16 cellular contexts compared by ENCODE assay signal in the genomic region with DNA sequence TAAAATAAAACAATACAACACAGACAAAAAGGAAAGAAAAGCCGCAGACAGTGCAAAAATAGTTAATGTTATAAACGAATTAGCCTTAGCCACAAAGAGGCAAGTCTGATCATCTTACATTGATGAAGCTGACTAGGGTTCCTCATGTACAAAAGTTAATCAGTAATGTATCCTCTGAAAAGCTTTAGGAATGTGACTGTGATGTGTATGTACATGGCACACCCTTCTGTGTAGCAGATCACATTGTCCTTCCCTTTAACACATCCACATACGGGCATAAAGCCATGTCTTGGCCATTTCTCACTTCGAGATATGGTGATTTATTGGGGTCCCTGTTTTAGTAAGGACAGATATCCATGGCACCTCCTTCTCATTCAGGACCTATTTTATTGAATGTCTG.
DNase-seq lines count a peak whose midpoint lies in the region; ATAC-seq and TF ChIP-seq lines count a peak whose summit lies in the region.
"Had no signal": no experiment of that assay in that cellular context is flagged by ENCODE, and none has a peak within 500 bp of the region (broad histone marks: within the 10 kb centered on the region; RNA-seq: fewer than 3 reads in every experiment).

No MANE protein-coding gene starts in this region.

- no peaks in the 10 kb centered on the region for H3K9me2 ChIP-seq in hepatocyte (replicated peaks; ENCODE audit: insufficient read depth)

- H3K27ac ChIP-seq in HEK293 (ENCODE audit: extremely low read depth, low read depth, low read length), result no peak overlapping the region
- H3K27ac ChIP-seq in hepatocyte, result peak overlapping the region; percentile 7
- no peak overlapping the region for H3K27ac ChIP-seq in uterus
- H3K27ac ChIP-seq: 22Rv1; A549; BLaER1 treated with 17β-estradiol and CSF1 and Interleukin-3, amounts not matched to agents 10 nM and 100 nM had no signal

- H2AFZ ChIP-seq in hepatocyte, result no peak overlapping the region
- H2AFZ ChIP-seq: GM23338 had no signal

- H3K4me2 ChIP-seq in hepatocyte, result no peak overlapping the region
- H3K4me2 ChIP-seq: A549, GM23338 had no signal

- H3K79me2 ChIP-seq in hepatocyte, result no peaks in the 10 kb centered on the region

- peak; percentile 66 for ATAC-seq in mucosa of descending colon
- no peak for ATAC-seq in HG03457 (IDR thresholded peaks at IDR 0.05; ENCODE audit: unreplicated experiment)
- no peak for ATAC-seq in GM21381 (IDR thresholded peaks at IDR 0.05; ENCODE audit: unreplicated experiment)
- ATAC-seq: A549; CD8-positive, alpha-beta T cell; GM23338 had no signal

- POLR2A ChIA-PET in HEK293 (lab: Yijun Ruan, JAX), result no interaction called here

- H4K20me1 ChIP-seq in hepatocyte (ENCODE audit: insufficient read depth, poor library complexity, severe bottlenecking), result no peaks in the 10 kb centered on the region
- H4K20me1 ChIP-seq: BLaER1 treated with 17β-estradiol and CSF1 and Interleukin-3, amounts not matched to agents 10 nM and 100 nM had no signal

- intact Hi-C loops in mucosa of descending colon (cut with DNase I, micrococcal nuclease), result no loop called here
- intact Hi-C loops in uterus (cut with DNase I; ENCODE audit: low total_unique reads), result no loop called here

- DNase-seq in ACHN (peak; percentile 36), hepatocyte (ENCODE audit: low spot score) (no peak), mucosa of descending colon (no peak), NCI-H748 treated with DMSO at 0.1 percent for 48 hours (lab: John Stamatoyannopoulos, UW) (no peak), uterus (no peak)
- DNase-seq: Calu3; CD8-positive, alpha-beta T cell; HCEC 1CT; HFFc6 had no signal

- WGBS in hepatocyte (ENCODE audit: low lambda C conversion rate, missing lambda C conversion rate), result 68% methylated on average over 4 of the region's 4 CpGs

- H3K36me3 ChIP-seq in HEK293 (ENCODE audit: control insufficient read depth in 2 of 2, insufficient read depth in 1 of 2, low read length in 2 of 2) (no peaks in the 10 kb centered on the region), hepatocyte (replicated peaks; ENCODE audit: insufficient read depth, low read depth) (no peaks in the 10 kb centered on the region), mucosa of descending colon (ENCODE audit: low read depth) (no peaks in the 10 kb centered on the region), uterus (no peaks in the 10 kb centered on the region)
- H3K36me3 ChIP-seq: BLaER1 treated with 17β-estradiol and CSF1 and Interleukin-3, amounts not matched to agents 10 nM and 100 nM had no signal

- CTCF ChIA-PET in HEK293 (lab: Yijun Ruan, JAX), result interaction anchor here (0.9 kb wide), 1 partner anchor 16 kb away, joined by 3 read pairs; no protein-coding TSS in a partner anchor

- H3K4me1 ChIP-seq in HEK293 (ENCODE audit: control insufficient read depth, insufficient read depth, low read length) (no peaks in the 10 kb centered on the region), hepatocyte (ENCODE audit: insufficient read depth) (no peaks in the 10 kb centered on the region), mucosa of descending colon (ENCODE audit: low read depth) (peaks cover 5% of the 10 kb centered on the region), uterus (no peaks in the 10 kb centered on the region)
- H3K4me1 ChIP-seq: A549 had no signal

- H3K4me3 ChIP-seq in HEK293 (ENCODE audit: low read depth, low read length) (no peak overlapping the region), hepatocyte (no peak overlapping the region), mucosa of descending colon (no peak overlapping the region), uterus (no peak overlapping the region)
- H3K4me3 ChIP-seq: A549; BLaER1 treated with 17β-estradiol and CSF1 and Interleukin-3, amounts not matched to agents 10 nM and 100 nM; GM23338 had no signal

- in situ Hi-C loops in ACHN (cut with HindIII; ENCODE audit: low pct_ligation_motif_present, low pct_unique_long_range_greater_than_20kb, low sequenced_read_pairs), result no loop called here

- H3K9me3 ChIP-seq in HEK293 (ENCODE audit: control insufficient read depth, insufficient read depth, low read depth, low read length), result no peaks in the 10 kb centered on the region
- no peaks in the 10 kb centered on the region for H3K9me3 ChIP-seq in hepatocyte (ENCODE audit: low read depth)
- H3K9me3 ChIP-seq in mucosa of descending colon, result no peaks in the 10 kb centered on the region
- no peaks in the 10 kb centered on the region for H3K9me3 ChIP-seq in uterus
- H3K9me3 ChIP-seq: A549; BLaER1 treated with 17β-estradiol and CSF1 and Interleukin-3, amounts not matched to agents 10 nM and 100 nM had no signal

- H3K27me3 ChIP-seq in hepatocyte, result no peaks in the 10 kb centered on the region
- H3K27me3 ChIP-seq in uterus, result no peaks in the 10 kb centered on the region
- H3K27me3 ChIP-seq: BLaER1 treated with 17β-estradiol and CSF1 and Interleukin-3, amounts not matched to agents 10 nM and 100 nM had no signal

- TF ChIP-seq CTCF in HEK293 (tag by site-specific recombination; IDR thresholded peaks at IDR 0.05) (no peak), hepatocyte (IDR thresholded peaks at IDR 0.05; ENCODE audit: poor library complexity) (no peak), mucosa of descending colon (IDR thresholded peaks at IDR 0.05) (no peak), uterus (IDR thresholded peaks at IDR 0.05) (no peak)

- TF ChIP-seq POLR2A in uterus (IDR thresholded peaks at IDR 0.05), result no peak

TF ChIP-seq in HEK293, 187 proteins besides CTCF, POLR2A, EP300 and RAD21:
- TF ChIP-seq, protein P1, sequence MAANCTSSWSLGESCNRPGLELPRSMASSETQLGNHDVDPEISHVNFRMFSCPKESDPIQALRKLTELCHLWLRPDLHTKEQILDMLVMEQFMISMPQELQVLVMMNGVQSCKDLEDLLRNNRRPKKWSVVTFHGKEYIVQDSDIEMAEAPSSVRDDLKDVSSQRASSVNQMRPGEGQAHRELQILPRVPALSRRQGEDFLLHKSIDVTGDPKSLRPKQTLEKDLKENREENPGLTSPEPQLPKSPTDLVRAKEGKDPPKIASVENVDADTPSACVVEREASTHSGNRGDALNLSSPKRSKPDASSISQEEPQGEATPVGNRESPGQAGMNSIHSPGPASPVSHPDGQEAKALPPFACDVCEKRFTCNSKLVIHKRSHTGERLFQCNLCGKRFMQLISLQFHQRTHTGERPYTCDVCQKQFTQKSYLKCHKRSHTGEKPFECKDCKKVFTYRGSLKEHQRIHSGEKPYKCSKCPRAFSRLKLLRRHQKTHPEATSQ (tag by site-specific recombination; IDR thresholded peaks at IDR 0.05), result no peak
- TF ChIP-seq, protein P2, sequence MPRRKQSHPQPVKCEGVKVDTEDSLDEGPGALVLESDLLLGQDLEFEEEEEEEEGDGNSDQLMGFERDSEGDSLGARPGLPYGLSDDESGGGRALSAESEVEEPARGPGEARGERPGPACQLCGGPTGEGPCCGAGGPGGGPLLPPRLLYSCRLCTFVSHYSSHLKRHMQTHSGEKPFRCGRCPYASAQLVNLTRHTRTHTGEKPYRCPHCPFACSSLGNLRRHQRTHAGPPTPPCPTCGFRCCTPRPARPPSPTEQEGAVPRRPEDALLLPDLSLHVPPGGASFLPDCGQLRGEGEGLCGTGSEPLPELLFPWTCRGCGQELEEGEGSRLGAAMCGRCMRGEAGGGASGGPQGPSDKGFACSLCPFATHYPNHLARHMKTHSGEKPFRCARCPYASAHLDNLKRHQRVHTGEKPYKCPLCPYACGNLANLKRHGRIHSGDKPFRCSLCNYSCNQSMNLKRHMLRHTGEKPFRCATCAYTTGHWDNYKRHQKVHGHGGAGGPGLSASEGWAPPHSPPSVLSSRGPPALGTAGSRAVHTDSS (tag by site-specific recombination; IDR thresholded peaks at IDR 0.05), result no peak
- 0 out of 2 replicates have a peak, but pooled peaks have one; percentile 44 for TF ChIP-seq ZNF157 (tag by site-specific recombination; IDR thresholded peaks at IDR 0.05)
TF ChIP-seq in HEK293: peak in this region for 1.
